Comparison of ENCODE assay signal across 8 cellular contexts in the genomic region with DNA sequence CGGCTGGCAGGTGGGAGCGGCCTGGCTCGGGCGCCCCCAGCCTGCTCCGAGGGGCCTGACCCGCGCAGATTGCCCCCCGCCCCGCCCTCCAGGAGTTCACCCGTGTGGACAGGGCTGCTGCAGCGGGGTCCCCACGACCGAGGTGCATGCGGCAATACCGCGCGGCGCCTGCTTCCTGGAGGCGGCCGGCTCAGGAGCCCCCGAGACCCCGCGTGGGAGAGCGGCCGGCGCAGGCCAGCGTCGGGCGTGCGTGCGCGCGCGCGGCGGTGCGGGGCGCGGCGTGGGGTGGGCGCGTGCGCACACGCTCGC.
A peak's percentile ranks its signal among the peaks of the same experiment; 100 is the strongest.
DNase-seq lines count a peak whose midpoint lies in the region; ATAC-seq and TF ChIP-seq lines count a peak whose summit lies in the region.

No MANE protein-coding gene starts in this region.

- H3K4me1 Mint-ChIP-seq in stimulated activated naive CD8-positive, alpha-beta T cell treated with anti-CD3 and anti-CD28 coated beads, Interleukin-15, amount 100 ng/mL, for 72 hours = peaks cover 20% of the 10 kb centered on the region
- H3K4me1 Mint-ChIP-seq in effector memory CD8-positive, alpha-beta T cell (ENCODE audit: low read depth in 2 of 2) = peaks cover 5 to 12% of the 10 kb centered on the region in 2 donors
- peaks cover 28% of the 10 kb centered on the region for H3K4me1 Mint-ChIP-seq in nephron progenitor cell

- H3K9me3 Mint-ChIP-seq in stimulated activated naive CD8-positive, alpha-beta T cell treated with anti-CD3 and anti-CD28 coated beads, Interleukin-15, amount 100 ng/mL, for 72 hours = no peaks in the 10 kb centered on the region
- no peaks in the 10 kb centered on the region for H3K9me3 Mint-ChIP-seq in effector memory CD8-positive, alpha-beta T cell
- H3K9me3 Mint-ChIP-seq in nephron progenitor cell = no peaks in the 10 kb centered on the region

- peak; percentile 11 for ATAC-seq in stimulated activated naive CD8-positive, alpha-beta T cell treated with anti-CD3 and anti-CD28 coated beads, Interleukin-15, amount 100 ng/mL, for 72 hours
- ATAC-seq in stimulated activated naive CD8-positive, alpha-beta T cell treated with anti-CD3 and anti-CD28 coated beads, Interleukin-15, Interleukin-2, amounts not matched to agents 100 U/mL and 50 U/mL, for 24 hours = no peak
- peak; percentile 19 for ATAC-seq in effector memory CD8-positive, alpha-beta T cell (replicated peaks)
- ATAC-seq in GM18867 (IDR thresholded peaks at IDR 0.05; ENCODE audit: unreplicated experiment) (no peak), GM18520 (IDR thresholded peaks at IDR 0.05; ENCODE audit: unreplicated experiment) (no peak)

- DNase-seq in stimulated activated naive CD8-positive, alpha-beta T cell treated with anti-CD3 and anti-CD28 coated beads, Interleukin-15, amount 100 ng/mL, for 72 hours = no peak
- DNase-seq in stimulated activated naive CD8-positive, alpha-beta T cell treated with anti-CD3 and anti-CD28 coated beads, Interleukin-15, Interleukin-2, amounts not matched to agents 100 U/mL and 50 U/mL, for 24 hours = no peak
- no peak for DNase-seq in effector memory CD8-positive, alpha-beta T cell
- DNase-seq in nephron progenitor cell = peak; percentile 49
- DNase-seq in midbrain (lab: John Stamatoyannopoulos, UW) = no peak
- no peak for DNase-seq in COLO668 (lab: John Stamatoyannopoulos, UW; ENCODE audit: unreplicated experiment)

- H3K4me3 Mint-ChIP-seq in stimulated activated naive CD8-positive, alpha-beta T cell treated with anti-CD3 and anti-CD28 coated beads, Interleukin-15, amount 100 ng/mL, for 72 hours = peak overlapping the region in 1 of 2 donors; percentile 77
- peak overlapping the region; percentile 88 to 93 for H3K4me3 Mint-ChIP-seq in effector memory CD8-positive, alpha-beta T cell
- H3K4me3 Mint-ChIP-seq in nephron progenitor cell = no peak overlapping the region

- H3K27ac Mint-ChIP-seq in stimulated activated naive CD8-positive, alpha-beta T cell treated with anti-CD3 and anti-CD28 coated beads, Interleukin-15, amount 100 ng/mL, for 72 hours = no peak overlapping the region
- H3K27ac Mint-ChIP-seq in effector memory CD8-positive, alpha-beta T cell = no peak overlapping the region
- no peak overlapping the region for H3K27ac Mint-ChIP-seq in nephron progenitor cell

- TF ChIP-seq CTCF in nephron progenitor cell (IDR thresholded peaks at IDR 0.05) = no peak

- peaks cover 11% of the 10 kb centered on the region for H3K36me3 Mint-ChIP-seq in effector memory CD8-positive, alpha-beta T cell (ENCODE audit: insufficient read depth)
- H3K36me3 Mint-ChIP-seq in nephron progenitor cell (ENCODE audit: low read depth) = no peaks in the 10 kb centered on the region

- peaks cover 75% of the 10 kb centered on the region for H3K27me3 Mint-ChIP-seq in stimulated activated naive CD8-positive, alpha-beta T cell treated with anti-CD3 and anti-CD28 coated beads, Interleukin-15, amount 100 ng/mL, for 72 hours
- H3K27me3 Mint-ChIP-seq in effector memory CD8-positive, alpha-beta T cell = peaks cover 51 to 79% of the 10 kb centered on the region in 2 donors
- peaks cover 51% of the 10 kb centered on the region for H3K27me3 Mint-ChIP-seq in nephron progenitor cell (ENCODE audit: low read depth, poor library complexity)

Comparison
In these comparisons a context has a peak if more than half of its experiments do, and no peak if none do; other contexts are left out.
1. ATAC-seq: peak in stimulated activated naive CD8-positive, alpha-beta T cell treated with anti-CD3 and anti-CD28 coated beads, Interleukin-15, amount 100 ng/mL, for 72 hours (single experiment) and effector memory CD8-positive, alpha-beta T cell (single experiment); none in stimulated activated naive CD8-positive, alpha-beta T cell treated with anti-CD3 and anti-CD28 coated beads, Interleukin-15, Interleukin-2, amounts not matched to agents 100 U/mL and 50 U/mL, for 24 hours (single experiment), GM18867 (single experiment) and GM18520 (single experiment).